ENCODE assay signal across 22 cellular contexts in genomic region chr3:101170047-101170771, GRCh38.
DNase-seq lines count a peak whose midpoint lies in the region; ATAC-seq and TF ChIP-seq lines count a peak whose summit lies in the region.
"Had no signal": no experiment of that assay in that cellular context is flagged by ENCODE, and none has a peak within 500 bp of the region (broad histone marks: within the 10 kb centered on the region; RNA-seq: fewer than 3 reads in every experiment).

No MANE protein-coding gene starts in this region.

- H3K27ac ChIP-seq in ascending aorta, result peak overlapping the region; percentile 38 to 70
- peak overlapping the region; percentile 22 for H3K27ac ChIP-seq in left ventricle myocardium inferior (replicated peaks)
- peak overlapping the region; percentile 82 for H3K27ac ChIP-seq in stomach smooth muscle (ENCODE audit: low read length)
- H3K27ac ChIP-seq: body of pancreas, HL-60, vagina had no signal

- no peak overlapping the region for H3K4me3 ChIP-seq in ascending aorta
- H3K4me3 ChIP-seq in left ventricle myocardium inferior, result no peak overlapping the region
- peak overlapping the region; percentile 0 to 44 for H3K4me3 ChIP-seq in stomach smooth muscle (ENCODE audit: low read length in 2 of 2)
- H3K4me3 ChIP-seq: body of pancreas, vagina had no signal

- H3K36me3 ChIP-seq in ascending aorta, result no peaks in the 10 kb centered on the region
- no peaks in the 10 kb centered on the region for H3K36me3 ChIP-seq in left ventricle myocardium inferior
- no peaks in the 10 kb centered on the region for H3K36me3 ChIP-seq in stomach smooth muscle (ENCODE audit: control insufficient read depth in 2 of 2, insufficient read depth in 2 of 2, low read length in 2 of 2)
- H3K36me3 ChIP-seq: vagina had no signal

- no peaks in the 10 kb centered on the region for H3K36me3 Mint-ChIP-seq in activated T-cell treated with anti-CD3 and anti-CD28 coated beads, Interleukin-2, amount 50 U/mL, for 24 hours (ENCODE audit: low read depth)
- H3K36me3 Mint-ChIP-seq: WTC11 had no signal

- intact Hi-C loops in ascending aorta (cut with DNase I), result no loop called here
- intact Hi-C loops in left ventricle myocardium inferior (cut with micrococcal nuclease), result no loop called here

- H3K4me1 Mint-ChIP-seq in activated T-cell treated with anti-CD3 and anti-CD28 coated beads, Interleukin-2, amount 50 U/mL, for 24 hours (ENCODE audit: low read depth), result peaks cover 24% of the 10 kb centered on the region
- H3K4me1 Mint-ChIP-seq: CD8-positive, alpha-beta memory T cell; WTC11 had no signal

- H3K9me3 Mint-ChIP-seq in activated T-cell treated with anti-CD3 and anti-CD28 coated beads, Interleukin-2, amount 50 U/mL, for 24 hours, result no peaks in the 10 kb centered on the region

- H3K4me1 ChIP-seq in ascending aorta, result peaks cover 0 to 8% of the 10 kb centered on the region in 2 donors
- peaks cover 13% of the 10 kb centered on the region for H3K4me1 ChIP-seq in left ventricle myocardium inferior
- H3K4me1 ChIP-seq in stomach smooth muscle (ENCODE audit: control insufficient read depth, insufficient read depth, low read length), result peaks cover 25% of the 10 kb centered on the region
- H3K4me1 ChIP-seq: body of pancreas had no signal

- no peak overlapping the region for H3K9ac ChIP-seq in stomach smooth muscle (ENCODE audit: low read length in 2 of 2)

- peak overlapping the region; percentile 35 for H3K27ac Mint-ChIP-seq in activated T-cell treated with anti-CD3 and anti-CD28 coated beads, Interleukin-2, amount 50 U/mL, for 24 hours
- H3K27ac Mint-ChIP-seq: CD8-positive, alpha-beta memory T cell; T-helper 1 cell treated with Interleukin-12 subunit alpha and Interleukin-12 subunit beta and Interleukin-4 antibody, amounts not matched to agents 30 μg/mL and 1 μg/mL, for 36 hours; WTC11 had no signal

- no peaks in the 10 kb centered on the region for H3K27me3 ChIP-seq in ascending aorta
- H3K27me3 ChIP-seq in left ventricle myocardium inferior (ENCODE audit: low read depth), result no peaks in the 10 kb centered on the region
- no peaks in the 10 kb centered on the region for H3K27me3 ChIP-seq in stomach smooth muscle (ENCODE audit: control insufficient read depth in 1 of 2, insufficient read depth in 2 of 2, low read length in 2 of 2)
- H3K27me3 ChIP-seq: body of pancreas, vagina had no signal

- no peaks in the 10 kb centered on the region for H3K9me3 ChIP-seq in ascending aorta
- H3K9me3 ChIP-seq in left ventricle myocardium inferior (replicated peaks), result peaks cover 2% of the 10 kb centered on the region
- no peaks in the 10 kb centered on the region for H3K9me3 ChIP-seq in stomach smooth muscle (ENCODE audit: control insufficient read depth in 2 of 2, low read length in 2 of 2)
- H3K9me3 ChIP-seq: body of pancreas, vagina had no signal

- H3K27me3 Mint-ChIP-seq in activated T-cell treated with anti-CD3 and anti-CD28 coated beads, Interleukin-2, amount 50 U/mL, for 24 hours, result peaks cover 22% of the 10 kb centered on the region

- no peak for DNase-seq in activated T-cell treated with anti-CD3 and anti-CD28 coated beads, Interleukin-2, amount 50 U/mL, for 24 hours
- DNase-seq in activated T-cell treated with anti-CD3 and anti-CD28 coated beads, Interleukin-2, amount 50 U/mL, for 48 hours, result no peak
- no peak for DNase-seq in ascending aorta (ENCODE audit: low spot score in 2 of 2)
- no peak for DNase-seq in left ventricle myocardium inferior
- no peak for DNase-seq in DMS 273 treated with DMSO at 0.1 percent for 48 hours (lab: John Stamatoyannopoulos, UW)
- DNase-seq in NCI-H446 (lab: John Stamatoyannopoulos, UW), result no peak
- DNase-seq: body of pancreas; CD8-positive, alpha-beta memory T cell; EL; hippocampal formation; KBM-7; kidney glomerular epithelial cell; NCI-H1105 treated with DMSO at 0.1 percent for 48 hours; NCI-H2171; stimulated activated CD4-positive, alpha-beta T cell treated with anti-CD3 and anti-CD28 coated beads, Interleukin-12 subunit alpha, Interleukin-12 subunit beta, amount 100 ng/mL, for 4 hours; stimulated activated naive CD4-positive, alpha-beta T cell had no signal

- no peak for TF ChIP-seq CTCF in ascending aorta (IDR thresholded peaks at IDR 0.05)
- TF ChIP-seq CTCF in left ventricle myocardium inferior (IDR thresholded peaks at IDR 0.05; ENCODE audit: borderline replicate concordance), result no peak

- no peak overlapping the region for H3K4me3 Mint-ChIP-seq in activated T-cell treated with anti-CD3 and anti-CD28 coated beads, Interleukin-2, amount 50 U/mL, for 24 hours
- H3K4me3 Mint-ChIP-seq: CD8-positive, alpha-beta memory T cell; T-helper 1 cell treated with Interleukin-12 subunit alpha and Interleukin-12 subunit beta and Interleukin-4 antibody, amounts not matched to agents 30 μg/mL and 1 μg/mL, for 36 hours; WTC11 had no signal

- no peak for ATAC-seq in HG03097 (IDR thresholded peaks at IDR 0.05; ENCODE audit: low FRiP score, unreplicated experiment)
- ATAC-seq: body of pancreas, WTC11 had no signal

Comparison
In these comparisons a context has a peak if more than half of its experiments do, and no peak if none do; other contexts are left out.
1. H3K27ac ChIP-seq: peak in every context shown above with its lines; median percentile 82 in stomach smooth muscle; 54 in ascending aorta; 22 in left ventricle myocardium inferior.
2. H3K4me3 ChIP-seq: peak in stomach smooth muscle (2 of 2); none in ascending aorta (0 of 2) and left ventricle myocardium inferior (single experiment).